ENCODE assay signal across 32 cellular contexts in genomic region chr1:198015317-198015716, GRCh38.
"Had no signal": no experiment of that assay in that cellular context is flagged by ENCODE, and none has a peak within 500 bp of the region (broad histone marks: within the 10 kb centered on the region; RNA-seq: fewer than 3 reads in every experiment).

No MANE protein-coding gene starts in this region.

- H3K4me3 ChIP-seq: ascending aorta, cardiac muscle cell, coronary artery, SJCRH30, SK-N-MC had no signal

- H3K27me3 ChIP-seq: ascending aorta, cardiac muscle cell, SJCRH30 had no signal

- H3K4me1 ChIP-seq: ascending aorta had no signal

- DNase-seq: activated CD4-positive, alpha-beta memory T cell treated with anti-CD3 and anti-CD28 coated beads, Interleukin-2, amount 10 ng/mL, durations not matched to agents 7 days and 5 days; activated CD4-positive, alpha-beta T cell treated with anti-CD3 and anti-CD28 coated beads for 1 hour; activated CD4-positive, alpha-beta T cell treated with anti-CD3 and anti-CD28 coated beads for 48 hours; activated CD4-positive, CD25-positive, alpha-beta regulatory T cell; activated CD8-positive, alpha-beta memory T cell treated with anti-CD3 and anti-CD28 coated beads for 24 hours; activated effector memory CD4-positive, alpha-beta T cell treated with anti-CD3 and anti-CD28 coated beads, Interleukin-2, amount 50 U/mL, for 16 hours; activated naive CD4-positive, alpha-beta T cell; activated naive CD4-positive, alpha-beta T cell treated with anti-CD3 and anti-CD28 coated beads, Interleukin-2, amount 50 U/mL, for 16 hours; activated naive CD8-positive, alpha-beta T cell treated with anti-CD3 and anti-CD28 coated beads for 36 hours; activated T-cell treated with anti-CD3 and anti-CD28 coated beads, Interleukin-2, amount 50 U/mL, for 1 hour; activated T-cell treated with anti-CD3 and anti-CD28 coated beads, Interleukin-2, amount 50 U/mL, for 72 hours; amygdala; Karpas-422; NCI-H1436 treated with DMSO at 0.1 percent for 48 hours; NCI-H1694 treated with DMSO at 0.1 percent for 48 hours; NCI-H2029; NCI-H2107; NCI-H2171; NCI-H226; NCI-H446 treated with DMSO at 0.1 percent for 48 hours; NCI-H524; OCI-M1; Right ventricle myocardium superior; SJCRH30; T1000; WERI-Rb-1 had no signal

- H3K36me3 Mint-ChIP-seq: activated naive CD8-positive, alpha-beta T cell treated with anti-CD3 and anti-CD28 coated beads for 36 hours had no signal

- H3K4me3 Mint-ChIP-seq: activated CD4-positive, alpha-beta memory T cell treated with anti-CD3 and anti-CD28 coated beads, Interleukin-2, amount 10 ng/mL, durations not matched to agents 7 days and 5 days; activated naive CD8-positive, alpha-beta T cell treated with anti-CD3 and anti-CD28 coated beads for 36 hours; activated T-cell treated with anti-CD3 and anti-CD28 coated beads, Interleukin-2, amount 50 U/mL, for 72 hours; activated T-helper 17 cell treated with anti-CD3 and anti-CD28 coated beads, Interleukin-2, amount 50 U/mL, for 72 hours; central memory CD8-positive, alpha-beta T cell had no signal

- ATAC-seq: activated T-cell treated with anti-CD3 and anti-CD28 coated beads, Interleukin-2, amount 50 U/mL, for 72 hours; activated T-helper 17 cell treated with anti-CD3 and anti-CD28 coated beads, Interleukin-2, amount 50 U/mL, for 72 hours had no signal

- H3K27me3 Mint-ChIP-seq: activated naive CD8-positive, alpha-beta T cell treated with anti-CD3 and anti-CD28 coated beads for 36 hours had no signal

- H3K9me3 Mint-ChIP-seq: activated T-helper 17 cell treated with anti-CD3 and anti-CD28 coated beads, Interleukin-2, amount 50 U/mL, for 72 hours; central memory CD8-positive, alpha-beta T cell had no signal

- H3K36me3 ChIP-seq: ascending aorta, cardiac muscle cell, SJCRH30, WERI-Rb-1 had no signal

- H3K9me3 ChIP-seq: ascending aorta, SJCRH30 had no signal

- H3K27ac ChIP-seq: ascending aorta, cardiac muscle cell, coronary artery, SJCRH30, SK-N-MC, WERI-Rb-1 had no signal

- H3K27ac Mint-ChIP-seq: activated CD4-positive, alpha-beta memory T cell treated with anti-CD3 and anti-CD28 coated beads, Interleukin-2, amount 10 ng/mL, durations not matched to agents 7 days and 5 days; activated naive CD8-positive, alpha-beta T cell treated with anti-CD3 and anti-CD28 coated beads for 36 hours; activated T-cell treated with anti-CD3 and anti-CD28 coated beads, Interleukin-2, amount 50 U/mL, for 72 hours; activated T-helper 17 cell treated with anti-CD3 and anti-CD28 coated beads, Interleukin-2, amount 50 U/mL, for 72 hours had no signal

- H3K4me1 Mint-ChIP-seq: activated CD4-positive, alpha-beta memory T cell treated with anti-CD3 and anti-CD28 coated beads, Interleukin-2, amount 10 ng/mL, durations not matched to agents 7 days and 5 days; activated naive CD8-positive, alpha-beta T cell treated with anti-CD3 and anti-CD28 coated beads for 36 hours; activated T-helper 17 cell treated with anti-CD3 and anti-CD28 coated beads, Interleukin-2, amount 50 U/mL, for 72 hours; central memory CD8-positive, alpha-beta T cell had no signal
